In genomic region chr4:108097990-108098553, GRCh38 we compare ENCODE assay signal across 24 cellular contexts.
A peak's percentile ranks its signal among the peaks of the same experiment; 100 is the strongest.
DNase-seq lines count a peak whose midpoint lies in the region; ATAC-seq and TF ChIP-seq lines count a peak whose summit lies in the region.
"Had no signal": no experiment of that assay in that cellular context is flagged by ENCODE, and none has a peak within 500 bp of the region (broad histone marks: within the 10 kb centered on the region; RNA-seq: fewer than 3 reads in every experiment).

No MANE protein-coding gene starts in this region.

- TF ChIP-seq CTCF in endodermal cell (conservative IDR thresholded peaks at IDR 0.05) = no peak

- H3K27ac ChIP-seq in CD4-positive, CD25-positive, alpha-beta regulatory T cell (ENCODE audit: insufficient read depth, low read length, poor library complexity, severe bottlenecking) = no peak overlapping the region
- H3K27ac ChIP-seq in KOPT-K1 (ENCODE audit: low read depth, low read length, poor library complexity, severe bottlenecking) = peak overlapping the region; percentile 86
- H3K27ac ChIP-seq in endodermal cell (ENCODE audit: low read depth, low read length) = no peak overlapping the region
- H3K27ac ChIP-seq: esophagus muscularis mucosa, neutrophil, thyroid gland had no signal

- peaks cover 64% of the 10 kb centered on the region for H3K36me3 ChIP-seq in CD4-positive, CD25-positive, alpha-beta regulatory T cell (ENCODE audit: control insufficient read depth, insufficient read depth, low read length)
- peaks cover 94% of the 10 kb centered on the region for H3K36me3 ChIP-seq in KOPT-K1 (ENCODE audit: insufficient read depth, low read length)
- H3K36me3 ChIP-seq in endodermal cell (ENCODE audit: control insufficient read depth, insufficient read depth, low read length) = no peaks in the 10 kb centered on the region
- H3K36me3 ChIP-seq: esophagus muscularis mucosa, neutrophil, thyroid gland had no signal

- WGBS in endodermal cell (ENCODE audit: insufficient coverage in 1 of 2, insufficient read length in 1 of 2), 2 experiments = 77% methylated on average over 5 of the region's 5 CpGs; no CpG with 5 or more reads in 1 of the 2 experiments

- POLR2A ChIA-PET in activated CD4-positive, alpha-beta T cell treated with anti-CD3 and anti-CD28 coated beads for 36 hours (lab: Charles Lee) = interaction anchor here (1.6 kb wide), 1 partner anchor 10 kb away, joined by 6 read pairs; no protein-coding TSS in a partner anchor

- H3K9ac ChIP-seq in endodermal cell (ENCODE audit: extremely low read depth, low read length, poor library complexity, severe bottlenecking) = no peak overlapping the region

- peaks cover 94% of the 10 kb centered on the region for H3K4me1 Mint-ChIP-seq in activated CD4-positive, alpha-beta T cell treated with anti-CD3 and anti-CD28 coated beads for 36 hours
- peaks cover 48 to 97% (median 86%) of the 10 kb centered on the region in 4 donors for H3K4me1 Mint-ChIP-seq in CD4-positive, CD25-positive, alpha-beta regulatory T cell
- H3K4me1 Mint-ChIP-seq in activated naive CD8-positive, alpha-beta T cell treated with anti-CD3 and anti-CD28 coated beads, Interleukin-2, amount 50 U/mL, for 24 hours = peaks cover 94% of the 10 kb centered on the region
- H3K4me1 Mint-ChIP-seq in endodermal cell = peaks cover 15% of the 10 kb centered on the region

- intact Hi-C loops in activated CD4-positive, alpha-beta T cell treated with anti-CD3 and anti-CD28 coated beads for 36 hours (cut with DNase I, micrococcal nuclease) = no loop called here

- no peaks in the 10 kb centered on the region for H3K9me3 Mint-ChIP-seq in activated CD4-positive, alpha-beta T cell treated with anti-CD3 and anti-CD28 coated beads for 36 hours (ENCODE audit: low read depth)
- H3K9me3 Mint-ChIP-seq in CD4-positive, CD25-positive, alpha-beta regulatory T cell = peaks cover 0 to 2% (median 0%) of the 10 kb centered on the region in 7 donors
- no peaks in the 10 kb centered on the region for H3K9me3 Mint-ChIP-seq in activated naive CD8-positive, alpha-beta T cell treated with anti-CD3 and anti-CD28 coated beads, Interleukin-2, amount 50 U/mL, for 24 hours
- H3K9me3 Mint-ChIP-seq in endodermal cell = no peaks in the 10 kb centered on the region
- H3K9me3 Mint-ChIP-seq: CD14-positive monocyte; dendritic cell treated with granulocyte-macrophage colony-stimulating factor and Interleukin-4, amounts not matched to agents 40 ng/mL and 50 ng/mL, for 4 days had no signal

- no peak for ATAC-seq in activated CD4-positive, alpha-beta T cell treated with anti-CD3 and anti-CD28 coated beads for 36 hours
- peak in 1 of 2 donors; percentile 36 for ATAC-seq in CD4-positive, CD25-positive, alpha-beta regulatory T cell (ENCODE audit: low read depth in 2 of 2)
- peak; percentile 56 for ATAC-seq in activated naive CD8-positive, alpha-beta T cell treated with anti-CD3 and anti-CD28 coated beads, Interleukin-2, amount 50 U/mL, for 24 hours
- ATAC-seq: left ventricle myocardium superior, right cardiac atrium had no signal

- H3K27me3 ChIP-seq in CD4-positive, CD25-positive, alpha-beta regulatory T cell (ENCODE audit: control insufficient read depth, insufficient read depth, low read length) = no peaks in the 10 kb centered on the region
- no peaks in the 10 kb centered on the region for H3K27me3 ChIP-seq in endodermal cell (ENCODE audit: control insufficient read depth, insufficient read depth, low read length, poor library complexity, severe bottlenecking)
- H3K27me3 ChIP-seq: esophagus muscularis mucosa, neutrophil, thyroid gland had no signal

- H3K27ac Mint-ChIP-seq in activated CD4-positive, alpha-beta T cell treated with anti-CD3 and anti-CD28 coated beads for 36 hours = peak overlapping the region; percentile 84
- H3K27ac Mint-ChIP-seq in CD4-positive, CD25-positive, alpha-beta regulatory T cell = peak overlapping the region; percentile 69 to 72 (median 71)
- H3K27ac Mint-ChIP-seq in activated naive CD8-positive, alpha-beta T cell treated with anti-CD3 and anti-CD28 coated beads, Interleukin-2, amount 50 U/mL, for 24 hours = peak overlapping the region; percentile 93
- H3K27ac Mint-ChIP-seq in endodermal cell = no peak overlapping the region
- H3K27ac Mint-ChIP-seq: CD14-positive monocyte; dendritic cell treated with granulocyte-macrophage colony-stimulating factor and Interleukin-4, amounts not matched to agents 40 ng/mL and 50 ng/mL, for 4 days had no signal

- no peaks in the 10 kb centered on the region for H3K9me3 ChIP-seq in CD4-positive, CD25-positive, alpha-beta regulatory T cell (ENCODE audit: control insufficient read depth in 2 of 2, low read length in 2 of 2)
- H3K9me3 ChIP-seq in KOPT-K1 (ENCODE audit: insufficient read depth, low read length, poor library complexity, severe bottlenecking) (no peaks in the 10 kb centered on the region), endodermal cell (ENCODE audit: control insufficient read depth, low read length) (no peaks in the 10 kb centered on the region)
- H3K9me3 ChIP-seq: esophagus muscularis mucosa, neutrophil, thyroid gland had no signal

- H3K4me3 Mint-ChIP-seq in activated CD4-positive, alpha-beta T cell treated with anti-CD3 and anti-CD28 coated beads for 36 hours = no peak overlapping the region
- peak overlapping the region; percentile 49 to 73 (median 62) for H3K4me3 Mint-ChIP-seq in CD4-positive, CD25-positive, alpha-beta regulatory T cell
- no peak overlapping the region for H3K4me3 Mint-ChIP-seq in activated naive CD8-positive, alpha-beta T cell treated with anti-CD3 and anti-CD28 coated beads, Interleukin-2, amount 50 U/mL, for 24 hours
- H3K4me3 Mint-ChIP-seq in endodermal cell = no peak overlapping the region
- H3K4me3 Mint-ChIP-seq: CD14-positive monocyte; dendritic cell treated with granulocyte-macrophage colony-stimulating factor and Interleukin-4, amounts not matched to agents 40 ng/mL and 50 ng/mL, for 4 days had no signal

- H3K27me3 Mint-ChIP-seq in activated CD4-positive, alpha-beta T cell treated with anti-CD3 and anti-CD28 coated beads for 36 hours = no peaks in the 10 kb centered on the region
- no peaks in the 10 kb centered on the region for H3K27me3 Mint-ChIP-seq in CD4-positive, CD25-positive, alpha-beta regulatory T cell
- H3K27me3 Mint-ChIP-seq in activated naive CD8-positive, alpha-beta T cell treated with anti-CD3 and anti-CD28 coated beads, Interleukin-2, amount 50 U/mL, for 24 hours = no peaks in the 10 kb centered on the region
- peaks cover 22% of the 10 kb centered on the region for H3K27me3 Mint-ChIP-seq in endodermal cell (ENCODE audit: insufficient read depth)

- peak; percentile 27 for DNase-seq in activated CD4-positive, alpha-beta T cell treated with anti-CD3 and anti-CD28 coated beads for 36 hours
- no peak for DNase-seq in activated CD4-positive, alpha-beta T cell treated with anti-CD3 and anti-CD28 coated beads, Interleukin-2, amount 50 U/mL, for 1 hour
- DNase-seq in CD4-positive, CD25-positive, alpha-beta regulatory T cell = no peak
- no peak for DNase-seq in activated naive CD8-positive, alpha-beta T cell treated with anti-CD3 and anti-CD28 coated beads, Interleukin-2, amount 50 U/mL, for 24 hours
- DNase-seq in GM03348 (ENCODE audit: low spot score) (no peak), ureter (ENCODE audit: low spot score) (no peak), endodermal cell (no peak)
- DNase-seq: foreskin fibroblast; head of caudate nucleus; left ventricle myocardium superior; mesendoderm; NCI-H1092; NCI-H2029; NCI-H524; NK-92 treated with Interleukin-12 subunit alpha and Interleukin-12 subunit beta, amount 100 ng/mL, for 24 hours; right cardiac atrium; stimulated activated CD4-positive, alpha-beta T cell treated with anti-CD3 and anti-CD28 coated beads, Interleukin-1b, Interleukin-23, amount 100 ng/mL, for 48 hours; T-helper 2 cell; thyroid gland had no signal

- CTCF ChIA-PET in activated CD4-positive, alpha-beta T cell treated with anti-CD3 and anti-CD28 coated beads for 36 hours (lab: Charles Lee) = interaction anchor here (0.7 to 2.8 kb wide), 5 partner anchors 11 to 199 kb away, joined by 3 to 17 read pairs (median 3); no protein-coding TSS in a partner anchor

- H3K4me1 ChIP-seq in CD4-positive, CD25-positive, alpha-beta regulatory T cell (ENCODE audit: control insufficient read depth, insufficient read depth, low read length, poor library complexity, severe bottlenecking) = peaks cover 65% of the 10 kb centered on the region
- H3K4me1 ChIP-seq in endodermal cell (ENCODE audit: control insufficient read depth, insufficient read depth, low read length) = no peaks in the 10 kb centered on the region
- H3K4me1 ChIP-seq: esophagus muscularis mucosa had no signal

- peaks cover 59% of the 10 kb centered on the region for H3K36me3 Mint-ChIP-seq in activated CD4-positive, alpha-beta T cell treated with anti-CD3 and anti-CD28 coated beads for 36 hours (ENCODE audit: low read depth)
- H3K36me3 Mint-ChIP-seq in CD4-positive, CD25-positive, alpha-beta regulatory T cell = peaks cover 60% of the 10 kb centered on the region
- peaks cover 2% of the 10 kb centered on the region for H3K36me3 Mint-ChIP-seq in activated naive CD8-positive, alpha-beta T cell treated with anti-CD3 and anti-CD28 coated beads, Interleukin-2, amount 50 U/mL, for 24 hours (ENCODE audit: low read depth)
- H3K36me3 Mint-ChIP-seq in endodermal cell (ENCODE audit: low read depth) = no peaks in the 10 kb centered on the region
- H3K36me3 Mint-ChIP-seq: CD14-positive monocyte had no signal

- no peak overlapping the region for H3K4me3 ChIP-seq in CD4-positive, CD25-positive, alpha-beta regulatory T cell (ENCODE audit: low read depth, low read length)
- no peak overlapping the region for H3K4me3 ChIP-seq in endodermal cell (ENCODE audit: low read length)
- H3K4me3 ChIP-seq: esophagus muscularis mucosa, thyroid gland had no signal

Comparison
In these comparisons a context has a peak if more than half of its experiments do, and no peak if none do; other contexts are left out.
1. H3K4me3 Mint-ChIP-seq: peak in CD4-positive, CD25-positive, alpha-beta regulatory T cell (4 of 4); none in activated CD4-positive, alpha-beta T cell treated with anti-CD3 and anti-CD28 coated beads for 36 hours (single experiment), activated naive CD8-positive, alpha-beta T cell treated with anti-CD3 and anti-CD28 coated beads, Interleukin-2, amount 50 U/mL, for 24 hours (single experiment) and endodermal cell (single experiment).